ENCODE assay signal across 35 cellular contexts in genomic region chr11:49424136-49424535, GRCh38.
"Had no signal": no experiment of that assay in that cellular context is flagged by ENCODE, and none has a peak within 500 bp of the region (broad histone marks: within the 10 kb centered on the region; RNA-seq: fewer than 3 reads in every experiment).

No MANE protein-coding gene starts in this region.

- H3K4me1 ChIP-seq: ascending aorta, body of pancreas, breast epithelium, Peyer's patch, SJSA1 had no signal

- DNase-seq: activated CD4-positive, alpha-beta T cell treated with anti-CD3 and anti-CD28 coated beads, Interleukin-2, amount 10 ng/mL, durations not matched to agents 24 days and 14 days; activated CD4-positive, alpha-beta T cell treated with anti-CD3 and anti-CD28 coated beads, Interleukin-2, amount 50 U/mL, for 4 hours; activated CD4-positive, CD25-positive, alpha-beta regulatory T cell; activated CD8-positive, alpha-beta T cell treated with anti-CD3 and anti-CD28 coated beads for 36 hours; activated effector memory CD4-positive, alpha-beta T cell treated with anti-CD3 and anti-CD28 coated beads, Interleukin-2, amount 50 U/mL, for 16 hours; activated naive CD4-positive, alpha-beta T cell; activated naive CD4-positive, alpha-beta T cell treated with anti-CD3 and anti-CD28 coated beads, Interleukin-2, amount 50 U/mL, for 16 hours; activated naive CD8-positive, alpha-beta T cell treated with anti-CD3 and anti-CD28 coated beads for 36 hours; activated T-cell treated with anti-CD3 and anti-CD28 coated beads, Interleukin-2, amount 50 U/mL, for 1 hour; activated T-cell treated with anti-CD3 and anti-CD28 coated beads, Interleukin-2, amount 50 U/mL, for 72 hours; amniotic stem cell; body of pancreas; Kasumi-1; KG1; MG63; NCI-H1048; NCI-H1436 treated with DMSO at 0.1 percent for 48 hours; NCI-H1694 treated with DMSO at 0.1 percent for 48 hours; NCI-H2029; NCI-H510A; NCI-H526; NCI-H748 treated with DMSO at 0.1 percent for 48 hours; NK-92 treated with Interleukin-12 subunit alpha and Interleukin-12 subunit beta, amount 100 ng/mL, for 24 hours; PC-3; Peyer's patch; RPMI8226; SHP77 treated with DMSO at 0.1 percent for 48 hours; SW 1271; T-helper 1 cell; T1000; WERI-Rb-1 had no signal

- H3K27ac ChIP-seq: ascending aorta, body of pancreas, breast epithelium, Peyer's patch, SJSA1, WERI-Rb-1 had no signal

- H3K36me3 ChIP-seq: ascending aorta, breast epithelium, MG63, Peyer's patch, SJSA1, WERI-Rb-1 had no signal

- ATAC-seq: activated CD8-positive, alpha-beta T cell treated with anti-CD3 and anti-CD28 coated beads for 36 hours; activated T-cell treated with anti-CD3 and anti-CD28 coated beads, Interleukin-2, amount 50 U/mL, for 72 hours; activated T-helper 17 cell treated with anti-CD3 and anti-CD28 coated beads, Interleukin-2, amount 50 U/mL, for 72 hours; body of pancreas; PC-3 had no signal

- H3K4me3 ChIP-seq: ascending aorta, body of pancreas, breast epithelium, MG63, Peyer's patch, SJSA1 had no signal

- H3K36me3 Mint-ChIP-seq: activated naive CD8-positive, alpha-beta T cell treated with anti-CD3 and anti-CD28 coated beads for 36 hours had no signal

- H3K27me3 Mint-ChIP-seq: activated CD4-positive, alpha-beta T cell treated with anti-CD3 and anti-CD28 coated beads, Interleukin-2, amount 10 ng/mL, durations not matched to agents 24 days and 14 days; activated CD8-positive, alpha-beta T cell treated with anti-CD3 and anti-CD28 coated beads for 36 hours; activated naive CD8-positive, alpha-beta T cell treated with anti-CD3 and anti-CD28 coated beads for 36 hours; activated T-helper 17 cell treated with anti-CD3 and anti-CD28 coated beads, Interleukin-2, amount 50 U/mL, for 72 hours had no signal

- H3K27ac Mint-ChIP-seq: activated CD4-positive, alpha-beta T cell treated with anti-CD3 and anti-CD28 coated beads, Interleukin-2, amount 10 ng/mL, durations not matched to agents 24 days and 14 days; activated CD8-positive, alpha-beta T cell treated with anti-CD3 and anti-CD28 coated beads for 36 hours; activated naive CD8-positive, alpha-beta T cell treated with anti-CD3 and anti-CD28 coated beads for 36 hours; activated T-cell treated with anti-CD3 and anti-CD28 coated beads, Interleukin-2, amount 50 U/mL, for 72 hours; activated T-helper 17 cell treated with anti-CD3 and anti-CD28 coated beads, Interleukin-2, amount 50 U/mL, for 72 hours had no signal

- H3K27me3 ChIP-seq: ascending aorta, body of pancreas, breast epithelium, MG63, Peyer's patch, SJSA1 had no signal

- H3K4me1 Mint-ChIP-seq: activated CD4-positive, alpha-beta T cell treated with anti-CD3 and anti-CD28 coated beads, Interleukin-2, amount 10 ng/mL, durations not matched to agents 24 days and 14 days; activated naive CD8-positive, alpha-beta T cell treated with anti-CD3 and anti-CD28 coated beads for 36 hours; activated T-helper 17 cell treated with anti-CD3 and anti-CD28 coated beads, Interleukin-2, amount 50 U/mL, for 72 hours had no signal

- H3K4me3 Mint-ChIP-seq: activated CD4-positive, alpha-beta T cell treated with anti-CD3 and anti-CD28 coated beads, Interleukin-2, amount 10 ng/mL, durations not matched to agents 24 days and 14 days; activated CD8-positive, alpha-beta T cell treated with anti-CD3 and anti-CD28 coated beads for 36 hours; activated naive CD8-positive, alpha-beta T cell treated with anti-CD3 and anti-CD28 coated beads for 36 hours; activated T-cell treated with anti-CD3 and anti-CD28 coated beads, Interleukin-2, amount 50 U/mL, for 72 hours; activated T-helper 17 cell treated with anti-CD3 and anti-CD28 coated beads, Interleukin-2, amount 50 U/mL, for 72 hours had no signal

- H3K9me3 ChIP-seq: body of pancreas, breast epithelium, MG63, Peyer's patch, SJSA1 had no signal
